Comparison of ENCODE assay signal across 22 cellular contexts in genomic region chr14:94638330-94638729, GRCh38. TPM values are rescaled to one million over a fixed set of nuclear protein-coding genes. Genes with fewer than 3 reads are reported as not detected.
"Had no signal": no experiment of that assay in that cellular context is flagged by ENCODE, and none has a peak within 500 bp of the region (broad histone marks: within the 10 kb centered on the region; RNA-seq: fewer than 3 reads in every experiment).

No MANE protein-coding gene starts in this region.

- H3K9me3 Mint-ChIP-seq: activated B cell treated with CpG ODN at 0.5 μM for 24 hours; activated CD4-positive, alpha-beta T cell treated with anti-CD3 and anti-CD28 coated beads, Interleukin-2, amount 10 ng/mL, durations not matched to agents 7 days and 5 days; activated T-helper 17 cell treated with anti-CD3 and anti-CD28 coated beads, Interleukin-2, amount 50 U/mL, for 72 hours; endodermal cell; natural killer cell; T-helper 1 cell treated with Interleukin-12 subunit alpha and Interleukin-12 subunit beta and Interleukin-4 antibody, amounts not matched to agents 30 μg/mL and 1 μg/mL, for 36 hours had no signal

- H3K27ac ChIP-seq: adrenal gland, stomach had no signal

- H3K9me3 ChIP-seq: adrenal gland, stomach had no signal

- H3K27ac Mint-ChIP-seq: activated B cell treated with CpG ODN at 0.5 μM for 24 hours; activated CD4-positive, alpha-beta T cell treated with anti-CD3 and anti-CD28 coated beads, Interleukin-2, amount 10 ng/mL, durations not matched to agents 7 days and 5 days; activated T-helper 17 cell treated with anti-CD3 and anti-CD28 coated beads, Interleukin-2, amount 50 U/mL, for 72 hours; brain; endodermal cell; natural killer cell; T-helper 1 cell treated with Interleukin-12 subunit alpha and Interleukin-12 subunit beta and Interleukin-4 antibody, amounts not matched to agents 30 μg/mL and 1 μg/mL, for 36 hours had no signal

- H3K36me3 ChIP-seq: adrenal gland, stomach had no signal

- H3K4me3 Mint-ChIP-seq: activated B cell treated with CpG ODN at 0.5 μM for 24 hours; activated CD4-positive, alpha-beta T cell treated with anti-CD3 and anti-CD28 coated beads, Interleukin-2, amount 10 ng/mL, durations not matched to agents 7 days and 5 days; activated T-helper 17 cell treated with anti-CD3 and anti-CD28 coated beads, Interleukin-2, amount 50 U/mL, for 72 hours; brain; endodermal cell; natural killer cell; T-helper 1 cell treated with Interleukin-12 subunit alpha and Interleukin-12 subunit beta and Interleukin-4 antibody, amounts not matched to agents 30 μg/mL and 1 μg/mL, for 36 hours had no signal

- H3K4me3 ChIP-seq: adrenal gland, stomach had no signal

- H3K27me3 ChIP-seq: adrenal gland had no signal

- H3K4me1 Mint-ChIP-seq: activated B cell treated with CpG ODN at 0.5 μM for 24 hours; activated CD4-positive, alpha-beta T cell treated with anti-CD3 and anti-CD28 coated beads, Interleukin-2, amount 10 ng/mL, durations not matched to agents 7 days and 5 days; activated T-helper 17 cell treated with anti-CD3 and anti-CD28 coated beads, Interleukin-2, amount 50 U/mL, for 72 hours; brain; endodermal cell; natural killer cell had no signal

- DNase-seq: activated B cell treated with CpG ODN at 0.5 μM for 24 hours; activated CD4-positive, alpha-beta T cell treated with anti-CD3 and anti-CD28 coated beads, Interleukin-2, amount 10 ng/mL, durations not matched to agents 7 days and 5 days; activated CD8-positive, alpha-beta memory T cell treated with anti-CD3 and anti-CD28 coated beads for 24 hours; activated naive CD4-positive, alpha-beta T cell treated with anti-CD3 and anti-CD28 coated beads, Interleukin-2, amount 50 U/mL, for 16 hours; activated T-cell treated with anti-CD3 and anti-CD28 coated beads for 4 hours; adrenal gland; cerebellar nuclear complex; dermis blood vessel endothelial cell; endodermal cell; erythroblast; glutamatergic neuron; left cardiac atrium; natural killer cell; occipital lobe; stimulated activated CD4-positive, alpha-beta T cell treated with anti-CD3 and anti-CD28 coated beads, Interleukin-4, amount 100 ng/mL, for 4 hours had no signal

- H3K27me3 Mint-ChIP-seq: activated B cell treated with CpG ODN at 0.5 μM for 24 hours; activated CD4-positive, alpha-beta T cell treated with anti-CD3 and anti-CD28 coated beads, Interleukin-2, amount 10 ng/mL, durations not matched to agents 7 days and 5 days had no signal

- H3K36me3 Mint-ChIP-seq: brain, natural killer cell had no signal

RNA-seq across cellular contexts. Expression of gene SERPINA3, which starts 26.1 kb away (rescaled TPM):
- total RNA-seq: activated B cell treated with CpG ODN at 0.5 μM for 24 hours; activated CD4-positive, alpha-beta T cell treated with anti-CD3 and anti-CD28 coated beads, Interleukin-2, amount 10 ng/mL, durations not matched to agents 7 days and 5 days; activated T-helper 17 cell treated with anti-CD3 and anti-CD28 coated beads, Interleukin-2, amount 50 U/mL, for 72 hours; fibroblast of villous mesenchyme; lung microvascular endothelial cell; natural killer cell; skeletal muscle tissue had no signal

RNA-seq across cellular contexts. Expression of gene SERPINA5, which starts 57.1 kb away (rescaled TPM):
- total RNA-seq: activated B cell treated with CpG ODN at 0.5 μM for 24 hours; activated CD4-positive, alpha-beta T cell treated with anti-CD3 and anti-CD28 coated beads, Interleukin-2, amount 10 ng/mL, durations not matched to agents 7 days and 5 days; activated T-helper 17 cell treated with anti-CD3 and anti-CD28 coated beads, Interleukin-2, amount 50 U/mL, for 72 hours; fibroblast of villous mesenchyme; natural killer cell had no signal
